Comparison of ENCODE assay signal across 1 cellular context in the genomic region with DNA sequence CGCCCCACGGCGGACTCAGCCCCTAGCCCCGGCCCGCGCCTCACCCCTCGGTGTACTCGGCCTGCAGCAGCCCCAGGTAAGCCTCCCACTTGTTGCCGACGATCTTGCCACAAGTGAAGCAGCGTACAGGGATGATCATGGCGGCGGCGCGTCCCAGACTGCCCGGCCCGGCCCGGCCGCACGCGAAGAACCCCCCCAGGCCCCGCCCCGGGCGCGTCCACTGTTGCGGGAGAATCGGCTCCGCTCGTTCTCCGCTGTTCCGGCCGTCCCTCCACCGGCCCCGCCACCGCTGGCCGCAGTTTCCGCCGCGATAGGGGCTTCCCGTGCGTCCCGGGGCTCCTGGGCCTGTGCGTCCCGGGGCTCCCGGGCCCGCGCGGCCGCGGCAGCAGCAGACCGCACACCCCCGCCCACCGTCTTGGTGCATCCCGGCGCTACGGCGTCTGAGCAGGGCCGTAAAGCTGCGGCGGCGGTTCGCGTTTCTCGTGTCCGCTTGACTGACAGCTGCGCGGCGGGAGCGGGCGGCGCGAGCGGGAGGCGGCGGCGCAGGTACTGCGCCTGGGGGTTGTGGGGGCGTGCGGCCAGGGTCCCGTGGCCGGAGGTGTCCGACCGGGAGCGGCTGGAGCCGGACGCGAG.
A peak's percentile ranks its signal among the peaks of the same experiment; 100 is the strongest.
TF ChIP-seq lines count a peak whose summit lies in the region.

A gene (minus strand): TSS at position 160 of the 633 bp plus-strand sequence. CDS start 21 bp downstream, at position 139.
A gene with protein sequence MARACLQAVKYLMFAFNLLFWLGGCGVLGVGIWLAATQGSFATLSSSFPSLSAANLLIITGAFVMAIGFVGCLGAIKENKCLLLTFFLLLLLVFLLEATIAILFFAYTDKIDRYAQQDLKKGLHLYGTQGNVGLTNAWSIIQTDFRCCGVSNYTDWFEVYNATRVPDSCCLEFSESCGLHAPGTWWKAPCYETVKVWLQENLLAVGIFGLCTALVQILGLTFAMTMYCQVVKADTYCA (plus strand): TSS at position 483 of the 633 bp plus-strand sequence. CDS start 7,453 bp downstream, outside the sequence.

TF ChIP-seq in K562, 482 proteins besides CTCF, POLR2A, EP300 and RAD21 (continued from another document and continues in another):
- peak; percentile 83 for TF ChIP-seq CREM (IDR thresholded peaks at IDR 0.05; ENCODE audit: low read depth)
- TF ChIP-seq, protein P1, sequence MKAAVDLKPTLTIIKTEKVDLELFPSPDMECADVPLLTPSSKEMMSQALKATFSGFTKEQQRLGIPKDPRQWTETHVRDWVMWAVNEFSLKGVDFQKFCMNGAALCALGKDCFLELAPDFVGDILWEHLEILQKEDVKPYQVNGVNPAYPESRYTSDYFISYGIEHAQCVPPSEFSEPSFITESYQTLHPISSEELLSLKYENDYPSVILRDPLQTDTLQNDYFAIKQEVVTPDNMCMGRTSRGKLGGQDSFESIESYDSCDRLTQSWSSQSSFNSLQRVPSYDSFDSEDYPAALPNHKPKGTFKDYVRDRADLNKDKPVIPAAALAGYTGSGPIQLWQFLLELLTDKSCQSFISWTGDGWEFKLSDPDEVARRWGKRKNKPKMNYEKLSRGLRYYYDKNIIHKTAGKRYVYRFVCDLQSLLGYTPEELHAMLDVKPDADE (conservative IDR thresholded peaks at IDR 0.05; ENCODE audit: control insufficient read depth, low read depth, low read length): peak; percentile 93
- TF ChIP-seq, protein P2, sequence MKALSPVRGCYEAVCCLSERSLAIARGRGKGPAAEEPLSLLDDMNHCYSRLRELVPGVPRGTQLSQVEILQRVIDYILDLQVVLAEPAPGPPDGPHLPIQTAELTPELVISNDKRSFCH (CRISPR knock-in tag; IDR thresholded peaks at IDR 0.05): no peak
- TF ChIP-seq, protein P2 (tag; IDR thresholded peaks at IDR 0.05): peak; percentile 86; the same call in 1 of the 2 replicates
- TF ChIP-seq, protein P3, sequence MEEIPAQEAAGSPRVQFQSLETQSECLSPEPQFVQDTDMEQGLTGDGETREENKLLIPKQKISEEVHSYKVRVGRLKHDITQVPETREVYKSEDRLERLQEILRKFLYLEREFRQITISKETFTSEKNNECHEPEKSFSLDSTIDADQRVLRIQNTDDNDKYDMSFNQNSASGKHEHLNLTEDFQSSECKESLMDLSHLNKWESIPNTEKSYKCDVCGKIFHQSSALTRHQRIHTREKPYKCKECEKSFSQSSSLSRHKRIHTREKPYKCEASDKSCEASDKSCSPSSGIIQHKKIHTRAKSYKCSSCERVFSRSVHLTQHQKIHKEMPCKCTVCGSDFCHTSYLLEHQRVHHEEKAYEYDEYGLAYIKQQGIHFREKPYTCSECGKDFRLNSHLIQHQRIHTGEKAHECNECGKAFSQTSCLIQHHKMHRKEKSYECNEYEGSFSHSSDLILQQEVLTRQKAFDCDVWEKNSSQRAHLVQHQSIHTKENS (CRISPR knock-in tag; IDR thresholded peaks at IDR 0.05): 0 out of 2 replicates have a peak, but pooled peaks have one; percentile 69
- TF ChIP-seq KLF13 (tag; IDR thresholded peaks at IDR 0.05; ENCODE audit: borderline replicate concordance, low read depth): peak; percentile 70
- TF ChIP-seq KLF16 (IDR thresholded peaks at IDR 0.05): peak; percentile 60; the same call in 1 of the 2 replicates
- peak; percentile 73 for TF ChIP-seq SMAD4 (CRISPR knock-in tag; conservative IDR thresholded peaks at IDR 0.05)
- TF ChIP-seq, protein P4, sequence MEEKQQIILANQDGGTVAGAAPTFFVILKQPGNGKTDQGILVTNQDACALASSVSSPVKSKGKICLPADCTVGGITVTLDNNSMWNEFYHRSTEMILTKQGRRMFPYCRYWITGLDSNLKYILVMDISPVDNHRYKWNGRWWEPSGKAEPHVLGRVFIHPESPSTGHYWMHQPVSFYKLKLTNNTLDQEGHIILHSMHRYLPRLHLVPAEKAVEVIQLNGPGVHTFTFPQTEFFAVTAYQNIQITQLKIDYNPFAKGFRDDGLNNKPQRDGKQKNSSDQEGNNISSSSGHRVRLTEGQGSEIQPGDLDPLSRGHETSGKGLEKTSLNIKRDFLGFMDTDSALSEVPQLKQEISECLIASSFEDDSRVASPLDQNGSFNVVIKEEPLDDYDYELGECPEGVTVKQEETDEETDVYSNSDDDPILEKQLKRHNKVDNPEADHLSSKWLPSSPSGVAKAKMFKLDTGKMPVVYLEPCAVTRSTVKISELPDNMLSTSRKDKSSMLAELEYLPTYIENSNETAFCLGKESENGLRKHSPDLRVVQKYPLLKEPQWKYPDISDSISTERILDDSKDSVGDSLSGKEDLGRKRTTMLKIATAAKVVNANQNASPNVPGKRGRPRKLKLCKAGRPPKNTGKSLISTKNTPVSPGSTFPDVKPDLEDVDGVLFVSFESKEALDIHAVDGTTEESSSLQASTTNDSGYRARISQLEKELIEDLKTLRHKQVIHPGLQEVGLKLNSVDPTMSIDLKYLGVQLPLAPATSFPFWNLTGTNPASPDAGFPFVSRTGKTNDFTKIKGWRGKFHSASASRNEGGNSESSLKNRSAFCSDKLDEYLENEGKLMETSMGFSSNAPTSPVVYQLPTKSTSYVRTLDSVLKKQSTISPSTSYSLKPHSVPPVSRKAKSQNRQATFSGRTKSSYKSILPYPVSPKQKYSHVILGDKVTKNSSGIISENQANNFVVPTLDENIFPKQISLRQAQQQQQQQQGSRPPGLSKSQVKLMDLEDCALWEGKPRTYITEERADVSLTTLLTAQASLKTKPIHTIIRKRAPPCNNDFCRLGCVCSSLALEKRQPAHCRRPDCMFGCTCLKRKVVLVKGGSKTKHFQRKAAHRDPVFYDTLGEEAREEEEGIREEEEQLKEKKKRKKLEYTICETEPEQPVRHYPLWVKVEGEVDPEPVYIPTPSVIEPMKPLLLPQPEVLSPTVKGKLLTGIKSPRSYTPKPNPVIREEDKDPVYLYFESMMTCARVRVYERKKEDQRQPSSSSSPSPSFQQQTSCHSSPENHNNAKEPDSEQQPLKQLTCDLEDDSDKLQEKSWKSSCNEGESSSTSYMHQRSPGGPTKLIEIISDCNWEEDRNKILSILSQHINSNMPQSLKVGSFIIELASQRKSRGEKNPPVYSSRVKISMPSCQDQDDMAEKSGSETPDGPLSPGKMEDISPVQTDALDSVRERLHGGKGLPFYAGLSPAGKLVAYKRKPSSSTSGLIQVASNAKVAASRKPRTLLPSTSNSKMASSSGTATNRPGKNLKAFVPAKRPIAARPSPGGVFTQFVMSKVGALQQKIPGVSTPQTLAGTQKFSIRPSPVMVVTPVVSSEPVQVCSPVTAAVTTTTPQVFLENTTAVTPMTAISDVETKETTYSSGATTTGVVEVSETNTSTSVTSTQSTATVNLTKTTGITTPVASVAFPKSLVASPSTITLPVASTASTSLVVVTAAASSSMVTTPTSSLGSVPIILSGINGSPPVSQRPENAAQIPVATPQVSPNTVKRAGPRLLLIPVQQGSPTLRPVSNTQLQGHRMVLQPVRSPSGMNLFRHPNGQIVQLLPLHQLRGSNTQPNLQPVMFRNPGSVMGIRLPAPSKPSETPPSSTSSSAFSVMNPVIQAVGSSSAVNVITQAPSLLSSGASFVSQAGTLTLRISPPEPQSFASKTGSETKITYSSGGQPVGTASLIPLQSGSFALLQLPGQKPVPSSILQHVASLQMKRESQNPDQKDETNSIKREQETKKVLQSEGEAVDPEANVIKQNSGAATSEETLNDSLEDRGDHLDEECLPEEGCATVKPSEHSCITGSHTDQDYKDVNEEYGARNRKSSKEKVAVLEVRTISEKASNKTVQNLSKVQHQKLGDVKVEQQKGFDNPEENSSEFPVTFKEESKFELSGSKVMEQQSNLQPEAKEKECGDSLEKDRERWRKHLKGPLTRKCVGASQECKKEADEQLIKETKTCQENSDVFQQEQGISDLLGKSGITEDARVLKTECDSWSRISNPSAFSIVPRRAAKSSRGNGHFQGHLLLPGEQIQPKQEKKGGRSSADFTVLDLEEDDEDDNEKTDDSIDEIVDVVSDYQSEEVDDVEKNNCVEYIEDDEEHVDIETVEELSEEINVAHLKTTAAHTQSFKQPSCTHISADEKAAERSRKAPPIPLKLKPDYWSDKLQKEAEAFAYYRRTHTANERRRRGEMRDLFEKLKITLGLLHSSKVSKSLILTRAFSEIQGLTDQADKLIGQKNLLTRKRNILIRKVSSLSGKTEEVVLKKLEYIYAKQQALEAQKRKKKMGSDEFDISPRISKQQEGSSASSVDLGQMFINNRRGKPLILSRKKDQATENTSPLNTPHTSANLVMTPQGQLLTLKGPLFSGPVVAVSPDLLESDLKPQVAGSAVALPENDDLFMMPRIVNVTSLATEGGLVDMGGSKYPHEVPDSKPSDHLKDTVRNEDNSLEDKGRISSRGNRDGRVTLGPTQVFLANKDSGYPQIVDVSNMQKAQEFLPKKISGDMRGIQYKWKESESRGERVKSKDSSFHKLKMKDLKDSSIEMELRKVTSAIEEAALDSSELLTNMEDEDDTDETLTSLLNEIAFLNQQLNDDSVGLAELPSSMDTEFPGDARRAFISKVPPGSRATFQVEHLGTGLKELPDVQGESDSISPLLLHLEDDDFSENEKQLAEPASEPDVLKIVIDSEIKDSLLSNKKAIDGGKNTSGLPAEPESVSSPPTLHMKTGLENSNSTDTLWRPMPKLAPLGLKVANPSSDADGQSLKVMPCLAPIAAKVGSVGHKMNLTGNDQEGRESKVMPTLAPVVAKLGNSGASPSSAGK (IDR thresholded peaks at IDR 0.05): no peak
- peak; percentile 52; the same call in 1 of the 2 replicates for TF ChIP-seq GTF2A2 (tag; IDR thresholded peaks at IDR 0.05)
- TF ChIP-seq MYC (IDR thresholded peaks at IDR 0.05; ENCODE audit: low read depth, low read length): peak; percentile 77
- TF ChIP-seq MYC (CRISPR knock-in tag; IDR thresholded peaks at IDR 0.05; ENCODE audit: borderline replicate concordance, low read depth): no peak
- TF ChIP-seq, protein P5, sequence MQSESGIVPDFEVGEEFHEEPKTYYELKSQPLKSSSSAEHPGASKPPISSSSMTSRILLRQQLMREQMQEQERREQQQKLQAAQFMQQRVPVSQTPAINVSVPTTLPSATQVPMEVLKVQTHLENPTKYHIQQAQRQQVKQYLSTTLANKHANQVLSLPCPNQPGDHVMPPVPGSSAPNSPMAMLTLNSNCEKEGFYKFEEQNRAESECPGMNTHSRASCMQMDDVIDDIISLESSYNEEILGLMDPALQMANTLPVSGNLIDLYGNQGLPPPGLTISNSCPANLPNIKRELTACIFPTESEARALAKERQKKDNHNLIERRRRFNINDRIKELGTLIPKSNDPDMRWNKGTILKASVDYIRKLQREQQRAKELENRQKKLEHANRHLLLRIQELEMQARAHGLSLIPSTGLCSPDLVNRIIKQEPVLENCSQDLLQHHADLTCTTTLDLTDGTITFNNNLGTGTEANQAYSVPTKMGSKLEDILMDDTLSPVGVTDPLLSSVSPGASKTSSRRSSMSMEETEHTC (IDR thresholded peaks at IDR 0.05): no peak
- TF ChIP-seq ZNF384 (IDR thresholded peaks at IDR 0.05; ENCODE audit: low read depth, low read length): no peak
- TF ChIP-seq, protein P6, sequence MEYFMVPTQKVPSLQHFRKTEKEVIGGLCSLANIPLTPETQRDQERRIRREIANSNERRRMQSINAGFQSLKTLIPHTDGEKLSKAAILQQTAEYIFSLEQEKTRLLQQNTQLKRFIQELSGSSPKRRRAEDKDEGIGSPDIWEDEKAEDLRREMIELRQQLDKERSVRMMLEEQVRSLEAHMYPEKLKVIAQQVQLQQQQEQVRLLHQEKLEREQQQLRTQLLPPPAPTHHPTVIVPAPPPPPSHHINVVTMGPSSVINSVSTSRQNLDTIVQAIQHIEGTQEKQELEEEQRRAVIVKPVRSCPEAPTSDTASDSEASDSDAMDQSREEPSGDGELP (CRISPR knock-in tag; IDR thresholded peaks at IDR 0.05; ENCODE audit: borderline replicate concordance): peak; percentile 45
- peak; percentile 77; the same call in 1 of the 2 replicates for TF ChIP-seq HDAC8 (tag; IDR thresholded peaks at IDR 0.05)
- 0 out of 2 replicates have a peak, but pooled peaks have one; percentile 39 for TF ChIP-seq ETV5 (CRISPR knock-in tag; IDR thresholded peaks at IDR 0.05; ENCODE audit: low read depth)
- peak; percentile 62; the same call in 1 of the 2 replicates for TF ChIP-seq KLF1 (tag; IDR thresholded peaks at IDR 0.05)
- TF ChIP-seq ZNF239 (CRISPR knock-in tag; IDR thresholded peaks at IDR 0.05): 0 out of 2 replicates have a peak, but pooled peaks have one; percentile 15
- TF ChIP-seq, protein P7, sequence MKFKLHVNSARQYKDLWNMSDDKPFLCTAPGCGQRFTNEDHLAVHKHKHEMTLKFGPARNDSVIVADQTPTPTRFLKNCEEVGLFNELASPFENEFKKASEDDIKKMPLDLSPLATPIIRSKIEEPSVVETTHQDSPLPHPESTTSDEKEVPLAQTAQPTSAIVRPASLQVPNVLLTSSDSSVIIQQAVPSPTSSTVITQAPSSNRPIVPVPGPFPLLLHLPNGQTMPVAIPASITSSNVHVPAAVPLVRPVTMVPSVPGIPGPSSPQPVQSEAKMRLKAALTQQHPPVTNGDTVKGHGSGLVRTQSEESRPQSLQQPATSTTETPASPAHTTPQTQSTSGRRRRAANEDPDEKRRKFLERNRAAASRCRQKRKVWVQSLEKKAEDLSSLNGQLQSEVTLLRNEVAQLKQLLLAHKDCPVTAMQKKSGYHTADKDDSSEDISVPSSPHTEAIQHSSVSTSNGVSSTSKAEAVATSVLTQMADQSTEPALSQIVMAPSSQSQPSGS (CRISPR knock-in tag; IDR thresholded peaks at IDR 0.05): no peak
- TF ChIP-seq, protein P8, sequence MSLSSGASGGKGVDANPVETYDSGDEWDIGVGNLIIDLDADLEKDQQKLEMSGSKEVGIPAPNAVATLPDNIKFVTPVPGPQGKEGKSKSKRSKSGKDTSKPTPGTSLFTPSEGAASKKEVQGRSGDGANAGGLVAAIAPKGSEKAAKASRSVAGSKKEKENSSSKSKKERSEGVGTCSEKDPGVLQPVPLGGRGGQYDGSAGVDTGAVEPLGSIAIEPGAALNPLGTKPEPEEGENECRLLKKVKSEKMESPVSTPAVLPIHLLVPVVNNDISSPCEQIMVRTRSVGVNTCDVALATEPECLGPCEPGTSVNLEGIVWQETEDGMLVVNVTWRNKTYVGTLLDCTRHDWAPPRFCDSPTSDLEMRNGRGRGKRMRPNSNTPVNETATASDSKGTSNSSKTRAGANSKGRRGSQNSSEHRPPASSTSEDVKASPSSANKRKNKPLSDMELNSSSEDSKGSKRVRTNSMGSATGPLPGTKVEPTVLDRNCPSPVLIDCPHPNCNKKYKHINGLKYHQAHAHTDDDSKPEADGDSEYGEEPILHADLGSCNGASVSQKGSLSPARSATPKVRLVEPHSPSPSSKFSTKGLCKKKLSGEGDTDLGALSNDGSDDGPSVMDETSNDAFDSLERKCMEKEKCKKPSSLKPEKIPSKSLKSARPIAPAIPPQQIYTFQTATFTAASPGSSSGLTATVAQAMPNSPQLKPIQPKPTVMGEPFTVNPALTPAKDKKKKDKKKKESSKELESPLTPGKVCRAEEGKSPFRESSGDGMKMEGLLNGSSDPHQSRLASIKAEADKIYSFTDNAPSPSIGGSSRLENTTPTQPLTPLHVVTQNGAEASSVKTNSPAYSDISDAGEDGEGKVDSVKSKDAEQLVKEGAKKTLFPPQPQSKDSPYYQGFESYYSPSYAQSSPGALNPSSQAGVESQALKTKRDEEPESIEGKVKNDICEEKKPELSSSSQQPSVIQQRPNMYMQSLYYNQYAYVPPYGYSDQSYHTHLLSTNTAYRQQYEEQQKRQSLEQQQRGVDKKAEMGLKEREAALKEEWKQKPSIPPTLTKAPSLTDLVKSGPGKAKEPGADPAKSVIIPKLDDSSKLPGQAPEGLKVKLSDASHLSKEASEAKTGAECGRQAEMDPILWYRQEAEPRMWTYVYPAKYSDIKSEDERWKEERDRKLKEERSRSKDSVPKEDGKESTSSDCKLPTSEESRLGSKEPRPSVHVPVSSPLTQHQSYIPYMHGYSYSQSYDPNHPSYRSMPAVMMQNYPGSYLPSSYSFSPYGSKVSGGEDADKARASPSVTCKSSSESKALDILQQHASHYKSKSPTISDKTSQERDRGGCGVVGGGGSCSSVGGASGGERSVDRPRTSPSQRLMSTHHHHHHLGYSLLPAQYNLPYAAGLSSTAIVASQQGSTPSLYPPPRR (CRISPR knock-in tag; IDR thresholded peaks at IDR 0.05; ENCODE audit: borderline replicate concordance): peak; percentile 77; the same call in 1 of the 2 replicates
